In genomic region chr3:58568572-58569286, GRCh38 we compare ENCODE assay signal across 9 cellular contexts. TPM values are rescaled to one million over a fixed set of nuclear protein-coding genes. Genes with fewer than 3 reads are reported as not detected.
DNase-seq lines count a peak whose midpoint lies in the region; ATAC-seq, FAIRE-seq and TF ChIP-seq lines count a peak whose summit lies in the region.
"Had no signal": no experiment of that assay in that cellular context is flagged by ENCODE, and none has a peak within 500 bp of the region (broad histone marks: within the 10 kb centered on the region; RNA-seq: fewer than 3 reads in every experiment).

No MANE protein-coding gene starts in this region.

- no peak for TF ChIP-seq POLR2A in endothelial cell of umbilical vein (IDR thresholded peaks at IDR 0.05; ENCODE audit: low read depth, low read length)

- H3K4me1 ChIP-seq in HEK293 (ENCODE audit: control insufficient read depth, insufficient read depth, low read length) (no peaks in the 10 kb centered on the region), endothelial cell of umbilical vein (ENCODE audit: control insufficient read depth, extremely low read depth, insufficient read depth, low read length) (peaks cover 24% of the 10 kb centered on the region)

- H3K27ac ChIP-seq in HEK293 (ENCODE audit: extremely low read depth, low read depth, low read length) (no peak overlapping the region), endothelial cell of umbilical vein (ENCODE audit: insufficient read depth, low read depth, low read length) (no peak overlapping the region)

- H3K79me2 ChIP-seq in endothelial cell of umbilical vein (ENCODE audit: control insufficient read depth, insufficient read depth, low read length), result no peaks in the 10 kb centered on the region

- H3K36me3 ChIP-seq in HEK293 (ENCODE audit: control insufficient read depth in 2 of 2, insufficient read depth in 1 of 2, low read length in 2 of 2) (no peaks in the 10 kb centered on the region), endothelial cell of umbilical vein (ENCODE audit: control insufficient read depth in 2 of 2, extremely low read depth in 1 of 2, insufficient read depth in 2 of 2, low read length in 2 of 2) (no peaks in the 10 kb centered on the region)

- intact Hi-C loops in endothelial cell of umbilical vein (cut with micrococcal nuclease), result loop anchor here (1.0 to 10.0 kb wide), 3 partner anchors 62 to 256 kb away; no protein-coding TSS in a partner anchor

- TF ChIP-seq CTCF in HEK293 (tag by site-specific recombination; IDR thresholded peaks at IDR 0.05) (peak; percentile 62), endothelial cell of umbilical vein (IDR thresholded peaks at IDR 0.05; ENCODE audit: extremely low read depth in 1 of 2, insufficient read depth in 1 of 2, low read depth in 1 of 2, low read length in 2 of 2) (peak; percentile 84 to 88)

- no peak for ATAC-seq in GM21360 (IDR thresholded peaks at IDR 0.05; ENCODE audit: unreplicated experiment)

- DNase-seq in COR-L47 (lab: John Stamatoyannopoulos, UW), result peak; percentile 19
- DNase-seq in NOMO-1 (lab: John Stamatoyannopoulos, UW; ENCODE audit: unreplicated experiment in 2 of 2), result peak; percentile 34 to 43
- DNase-seq in activated CD8-positive, alpha-beta memory T cell treated with anti-CD3 and anti-CD28 coated beads, Interleukin-2, amount 50 U/mL, for 24 hours (ENCODE audit: extremely low read depth), result peak; percentile 52
- DNase-seq in endothelial cell of umbilical vein (ENCODE audit: low read depth, low spot score), result peak; percentile 83
- DNase-seq in mucosa of gallbladder (ENCODE audit: low spot score), result peak; percentile 80
- peak; percentile 49 to 54 for DNase-seq in stimulated activated CD8-positive, alpha-beta memory T cell treated with anti-CD3 and anti-CD28 coated beads, Interleukin-7, amount 100 ng/mL, for 1 hour (ENCODE audit: low read depth in 2 of 2)

- peak; percentile 98 for FAIRE-seq in endothelial cell of umbilical vein (lab: Jason Lieb, UNC)

- no TSS peak for BruUV-seq in endothelial cell of umbilical vein (replicated peaks; lab: Mats Ljungman, UMichigan)

- H3K27me3 ChIP-seq in endothelial cell of umbilical vein (ENCODE audit: control insufficient read depth in 2 of 2, insufficient read depth in 2 of 2, low read length in 2 of 2), result no peaks in the 10 kb centered on the region

- dilution Hi-C loops in endothelial cell of umbilical vein (cut with MboI; ENCODE audit: extremely low pct_ligation_motif_present, low sequenced_read_pairs), result no loop called here

- no peaks in the 10 kb centered on the region for H4K20me1 ChIP-seq in endothelial cell of umbilical vein (replicated peaks; ENCODE audit: control insufficient read depth, extremely low read depth, insufficient read depth, low read length)

- POLR2A ChIA-PET in HEK293 (lab: Yijun Ruan, JAX), result no interaction called here
- POLR2A ChIA-PET in endothelial cell of umbilical vein (lab: Charles Lee), result no interaction called here

- no peak overlapping the region for H3K9ac ChIP-seq in endothelial cell of umbilical vein (replicated peaks; ENCODE audit: extremely low read depth, insufficient read depth, low read length)

- H3K4me2 ChIP-seq in endothelial cell of umbilical vein (ENCODE audit: insufficient read depth, low read length), result no peak overlapping the region

- no peaks in the 10 kb centered on the region for H3K9me3 ChIP-seq in HEK293 (ENCODE audit: control insufficient read depth, insufficient read depth, low read depth, low read length)
- H3K9me3 ChIP-seq in endothelial cell of umbilical vein (replicated peaks; ENCODE audit: control insufficient read depth, insufficient read depth, low read length), result no peaks in the 10 kb centered on the region

- H3K4me3 ChIP-seq in HEK293 (ENCODE audit: low read depth, low read length), result no peak overlapping the region
- no peak overlapping the region for H3K4me3 ChIP-seq in endothelial cell of umbilical vein (replicated peaks in 1 of 3; ENCODE audit: insufficient read depth in 1 of 3, low read depth in 1 of 3, low read length in 3 of 3)

- no peak overlapping the region for H2AFZ ChIP-seq in endothelial cell of umbilical vein (ENCODE audit: low read depth, low read length)

- CTCF ChIA-PET in HEK293 (lab: Yijun Ruan, JAX), result interaction anchor here (0.6 to 9.7 kb wide), 39 partner anchors 8 to 1924 kb away, joined by 3 to 159 read pairs (median 3); partner anchors contain the start of genes HTD2 and RPP14
- CTCF ChIA-PET in endothelial cell of umbilical vein (lab: Charles Lee), result interaction anchor here (0.6 to 10.4 kb wide), 23 partner anchors 7 to 484 kb away, joined by 3 to 442 read pairs (median 6); partner anchors contain the start of gene FAM107A

- no peaks in the 10 kb centered on the region for H3K9me1 ChIP-seq in endothelial cell of umbilical vein (replicated peaks; ENCODE audit: control insufficient read depth, extremely low read depth, insufficient read depth, low read length)

TF ChIP-seq in HEK293, 187 proteins besides CTCF, POLR2A, EP300 and RAD21:
- TF ChIP-seq, protein P1, sequence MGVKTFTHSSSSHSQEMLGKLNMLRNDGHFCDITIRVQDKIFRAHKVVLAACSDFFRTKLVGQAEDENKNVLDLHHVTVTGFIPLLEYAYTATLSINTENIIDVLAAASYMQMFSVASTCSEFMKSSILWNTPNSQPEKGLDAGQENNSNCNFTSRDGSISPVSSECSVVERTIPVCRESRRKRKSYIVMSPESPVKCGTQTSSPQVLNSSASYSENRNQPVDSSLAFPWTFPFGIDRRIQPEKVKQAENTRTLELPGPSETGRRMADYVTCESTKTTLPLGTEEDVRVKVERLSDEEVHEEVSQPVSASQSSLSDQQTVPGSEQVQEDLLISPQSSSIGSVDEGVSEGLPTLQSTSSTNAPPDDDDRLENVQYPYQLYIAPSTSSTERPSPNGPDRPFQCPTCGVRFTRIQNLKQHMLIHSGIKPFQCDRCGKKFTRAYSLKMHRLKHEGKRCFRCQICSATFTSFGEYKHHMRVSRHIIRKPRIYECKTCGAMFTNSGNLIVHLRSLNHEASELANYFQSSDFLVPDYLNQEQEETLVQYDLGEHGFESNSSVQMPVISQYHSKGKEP (tag by site-specific recombination; IDR thresholded peaks at IDR 0.05), result no peak
- TF ChIP-seq ZNF654 (tag by site-specific recombination; IDR thresholded peaks at IDR 0.05; ENCODE audit: low read depth), result peak; percentile 71

TF ChIP-seq in endothelial cell of umbilical vein, 7 proteins besides CTCF, POLR2A, EP300 and RAD21:
- TF ChIP-seq FOS (IDR thresholded peaks at IDR 0.05; ENCODE audit: borderline replicate concordance, insufficient read depth, low read length) (no peak), MYC (IDR thresholded peaks at IDR 0.05; ENCODE audit: low read depth, low read length) (no peak), POLR2AphosphoS5 (IDR thresholded peaks at IDR 0.05; ENCODE audit: insufficient read depth, low read depth, low read length) (no peak), EZH2 (IDR thresholded peaks at IDR 0.05; ENCODE audit: borderline replicate concordance, low read depth, low read length, severe bottlenecking) (no peak), GATA2 (IDR thresholded peaks at IDR 0.05; ENCODE audit: insufficient read depth, insufficient read length, low read depth, low read length) (no peak), JUN (IDR thresholded peaks at IDR 0.05; ENCODE audit: borderline replicate concordance, insufficient read depth, insufficient read length, low read depth) (no peak)
- TF ChIP-seq, protein P2, sequence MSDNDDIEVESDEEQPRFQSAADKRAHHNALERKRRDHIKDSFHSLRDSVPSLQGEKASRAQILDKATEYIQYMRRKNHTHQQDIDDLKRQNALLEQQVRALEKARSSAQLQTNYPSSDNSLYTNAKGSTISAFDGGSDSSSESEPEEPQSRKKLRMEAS (IDR thresholded peaks at IDR 0.05; ENCODE audit: insufficient read depth, insufficient read length), result no peak
TF ChIP-seq in endothelial cell of umbilical vein: peak in this region for 0.

RNA-seq across cellular contexts. Expression of gene FAM107A, which starts 8.5 kb away (rescaled TPM):
- total RNA-seq in endothelial cell of umbilical vein (8.2 and 10.7 TPM in 2 replicates), mucosa of gallbladder (6.4 TPM)
- 4.8 and 5.7 TPM in 2 replicates for polyA plus RNA-seq in endothelial cell of umbilical vein
- polyA plus RNA-seq in endothelial cell of umbilical vein (2011; cell fraction: cytosol; rRNA removed), result 6.3 and 6.4 TPM in 2 replicates
- 8.0 and 8.5 TPM in 2 replicates for polyA plus RNA-seq in endothelial cell of umbilical vein (2011; cell fraction: nucleus; rRNA removed)
- 2.2 and 8.5 TPM in 2 replicates for polyA plus RNA-seq in endothelial cell of umbilical vein (2012)
- 2.9 and 4.0 TPM in 2 replicates for polyA minus RNA-seq in endothelial cell of umbilical vein
- not detected for polyA minus RNA-seq in endothelial cell of umbilical vein (2011; cell fraction: cytosol; rRNA and poly(A)+ RNA removed)
- polyA minus RNA-seq in endothelial cell of umbilical vein (2011; cell fraction: nucleus; rRNA and poly(A)+ RNA removed), result 3.0 and 3.4 TPM in 2 replicates
- total RNA-seq: activated CD8-positive, alpha-beta memory T cell treated with anti-CD3 and anti-CD28 coated beads for 36 hours had no signal

RNA-seq across cellular contexts. Expression of gene ACOX2, which starts 31.7 kb away (rescaled TPM):
- total RNA-seq in endothelial cell of umbilical vein (1.5 and 2.1 TPM in 2 replicates), mucosa of gallbladder (19.5 TPM)
- 10.5 and 10.7 TPM in 2 replicates for polyA plus RNA-seq in endothelial cell of umbilical vein
- 3.6 and 3.8 TPM in 2 replicates for polyA plus RNA-seq in endothelial cell of umbilical vein (2011; cell fraction: cytosol; rRNA removed)
- 61.1 and 77.6 TPM in 2 replicates for polyA plus RNA-seq in endothelial cell of umbilical vein (2011; cell fraction: nucleus; rRNA removed)
- 1.5 TPM in 2 replicates for polyA plus RNA-seq in endothelial cell of umbilical vein (2012)
- 10.1 and 16.8 TPM in 2 replicates for polyA minus RNA-seq in endothelial cell of umbilical vein
- not detected for polyA minus RNA-seq in endothelial cell of umbilical vein (2011; cell fraction: cytosol; rRNA and poly(A)+ RNA removed)
- 11.1 and 12.7 TPM in 2 replicates for polyA minus RNA-seq in endothelial cell of umbilical vein (2011; cell fraction: nucleus; rRNA and poly(A)+ RNA removed)
- total RNA-seq: activated CD8-positive, alpha-beta memory T cell treated with anti-CD3 and anti-CD28 coated beads for 36 hours had no signal

Comparison
In these comparisons a context has a peak if more than half of its experiments do, and no peak if none do; other contexts are left out.
1. DNase-seq: peak in every context shown above with its lines; median percentile 83 in endothelial cell of umbilical vein; 80 in mucosa of gallbladder; 52 in activated CD8-positive, alpha-beta memory T cell treated with anti-CD3 and anti-CD28 coated beads, Interleukin-2, amount 50 U/mL, for 24 hours; 52 in stimulated activated CD8-positive, alpha-beta memory T cell treated with anti-CD3 and anti-CD28 coated beads, Interleukin-7, amount 100 ng/mL, for 1 hour; 38 in NOMO-1; 19 in COR-L47.